ENCODE assay signal across 26 cellular contexts in the genomic region with DNA sequence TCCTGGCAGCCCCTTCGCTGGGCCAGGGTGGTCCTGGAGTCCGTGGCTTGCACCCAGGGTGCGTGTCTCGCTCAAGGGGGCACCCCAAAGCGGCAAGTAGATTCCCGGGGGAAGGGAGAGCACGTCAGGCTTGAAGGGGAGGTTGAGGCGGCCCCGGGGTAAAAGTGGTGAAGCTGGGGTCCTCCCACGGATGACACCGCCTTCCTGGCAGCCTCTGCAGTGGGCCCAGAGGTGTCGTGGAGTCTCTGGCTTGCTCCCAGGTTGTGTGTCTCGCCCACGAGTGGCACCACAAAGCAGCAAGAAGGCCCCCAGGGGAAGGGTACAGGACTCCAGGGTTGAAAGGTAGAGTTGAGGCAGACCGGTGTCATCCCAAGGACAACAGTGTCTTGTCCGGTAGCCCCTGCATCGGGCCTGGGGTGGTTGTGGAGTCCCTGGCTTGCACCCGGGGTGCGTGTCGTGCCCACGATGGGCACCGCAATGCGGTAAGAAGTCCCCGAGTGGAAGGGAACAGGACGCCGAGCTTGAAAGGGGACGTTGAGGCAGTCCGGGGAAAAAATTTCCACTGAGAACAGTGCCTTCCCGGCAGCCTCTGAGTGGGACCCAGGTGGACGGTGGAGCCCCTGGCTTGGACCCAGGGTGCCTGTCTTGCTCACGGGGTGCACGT.
"Had no signal": no experiment of that assay in that cellular context is flagged by ENCODE, and none has a peak within 500 bp of the region (broad histone marks: within the 10 kb centered on the region; RNA-seq: fewer than 3 reads in every experiment).

No MANE protein-coding gene starts in this region.

- H3K36me3 Mint-ChIP-seq: memory B cell; natural killer cell treated with Interleukin-12 subunit alpha and Interleukin-12 subunit beta and Interleukin-15 and Interleukin-18, amount 100 ng/mL, for 72 hours; neural progenitor cell had no signal

- H3K9me3 ChIP-seq: lower lobe of right lung, psoas muscle, sigmoid colon, thoracic aorta, transverse colon had no signal

- H3K4me1 Mint-ChIP-seq: endodermal cell, memory B cell, neural progenitor cell had no signal

- H3K27me3 ChIP-seq: heart right ventricle, neural progenitor cell, sigmoid colon, stomach, transverse colon had no signal

- H3K4me1 ChIP-seq: heart right ventricle, left lung, lower lobe of right lung, neural progenitor cell, parathyroid adenoma, psoas muscle, sigmoid colon, stomach, transverse colon had no signal

- H3K4me3 ChIP-seq: heart right ventricle, left lung, lower lobe of right lung, neural progenitor cell, psoas muscle, sigmoid colon, skin epidermis, stomach, thoracic aorta, transverse colon had no signal

- H3K27ac ChIP-seq: heart right ventricle, left lung, lower lobe of right lung, neural progenitor cell, parathyroid adenoma, psoas muscle, sigmoid colon, skin epidermis, stomach, thoracic aorta, transverse colon had no signal

- H3K4me3 Mint-ChIP-seq: endodermal cell; memory B cell; natural killer cell treated with Interleukin-12 subunit alpha and Interleukin-12 subunit beta and Interleukin-15 and Interleukin-18, amount 100 ng/mL, for 72 hours; neural progenitor cell had no signal

- H3K36me3 ChIP-seq: heart right ventricle, left lung, lower lobe of right lung, neural progenitor cell, sigmoid colon, stomach, thoracic aorta, transverse colon had no signal

- FAIRE-seq: colon, endothelial cell of umbilical vein, frontal cortex had no signal

- DNase-seq: dermis blood vessel endothelial cell; endodermal cell; erythroblast; heart right ventricle; hypothalamus; lower lobe of right lung; midbrain; occipital lobe; psoas muscle; retina; sigmoid colon; stimulated activated CD4-positive, alpha-beta T cell treated with anti-CD3 and anti-CD28 coated beads, Interleukin-12 subunit alpha, Interleukin-12 subunit beta, amount 100 ng/mL, for 4 hours; stimulated activated naive CD4-positive, alpha-beta T cell; stomach; substantia nigra; transverse colon had no signal

- H3K27ac Mint-ChIP-seq: endodermal cell; memory B cell; natural killer cell treated with Interleukin-12 subunit alpha and Interleukin-12 subunit beta and Interleukin-15 and Interleukin-18, amount 100 ng/mL, for 72 hours; neural progenitor cell had no signal

- H3K27me3 Mint-ChIP-seq: memory B cell; natural killer cell treated with Interleukin-12 subunit alpha and Interleukin-12 subunit beta and Interleukin-15 and Interleukin-18, amount 100 ng/mL, for 72 hours had no signal
